1 cellular context compared by ENCODE assay signal in the genomic region with DNA sequence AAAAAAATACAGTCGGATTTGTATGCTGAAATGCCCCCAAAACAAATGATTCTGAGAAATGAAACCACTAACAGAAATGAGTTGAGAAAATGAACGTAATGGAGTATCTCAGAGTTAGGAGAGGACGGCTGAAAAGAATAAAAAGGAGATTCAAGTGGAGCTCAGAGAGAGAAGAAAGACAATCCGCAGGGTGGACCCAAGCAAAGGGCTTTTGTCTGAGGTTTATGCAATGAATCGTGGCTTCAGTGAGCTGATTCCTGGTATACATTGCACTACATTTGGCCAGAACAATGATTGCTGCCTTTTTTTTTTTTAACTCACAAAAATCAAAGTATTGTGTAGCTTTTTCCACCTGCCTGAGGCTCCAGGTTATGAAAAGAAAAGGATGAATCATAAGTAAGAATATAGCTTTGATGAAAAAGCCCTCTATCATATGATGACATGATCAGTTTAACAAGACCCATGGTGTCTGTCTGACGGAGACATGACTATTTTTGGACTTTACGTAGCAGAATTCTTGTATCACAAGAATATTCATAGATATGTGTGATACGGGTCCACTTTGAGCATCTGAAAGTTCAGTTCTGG.
TF ChIP-seq lines count a peak whose summit lies in the region.

No MANE protein-coding gene starts in this region.

TF ChIP-seq in SK-N-SH treated with all-trans-retinoic acid at 6 μM for 48 hours, 23 proteins besides CTCF, POLR2A, EP300 and RAD21 (continued from another document):
- TF ChIP-seq, protein P1, sequence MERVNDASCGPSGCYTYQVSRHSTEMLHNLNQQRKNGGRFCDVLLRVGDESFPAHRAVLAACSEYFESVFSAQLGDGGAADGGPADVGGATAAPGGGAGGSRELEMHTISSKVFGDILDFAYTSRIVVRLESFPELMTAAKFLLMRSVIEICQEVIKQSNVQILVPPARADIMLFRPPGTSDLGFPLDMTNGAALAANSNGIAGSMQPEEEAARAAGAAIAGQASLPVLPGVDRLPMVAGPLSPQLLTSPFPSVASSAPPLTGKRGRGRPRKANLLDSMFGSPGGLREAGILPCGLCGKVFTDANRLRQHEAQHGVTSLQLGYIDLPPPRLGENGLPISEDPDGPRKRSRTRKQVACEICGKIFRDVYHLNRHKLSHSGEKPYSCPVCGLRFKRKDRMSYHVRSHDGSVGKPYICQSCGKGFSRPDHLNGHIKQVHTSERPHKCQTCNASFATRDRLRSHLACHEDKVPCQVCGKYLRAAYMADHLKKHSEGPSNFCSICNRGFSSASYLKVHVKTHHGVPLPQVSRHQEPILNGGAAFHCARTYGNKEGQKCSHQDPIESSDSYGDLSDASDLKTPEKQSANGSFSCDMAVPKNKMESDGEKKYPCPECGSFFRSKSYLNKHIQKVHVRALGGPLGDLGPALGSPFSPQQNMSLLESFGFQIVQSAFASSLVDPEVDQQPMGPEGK (CRISPR knock-in tag; IDR thresholded peaks at IDR 0.05; ENCODE audit: borderline replicate concordance), result no peak
- TF ChIP-seq ISL1 (CRISPR knock-in tag; IDR thresholded peaks at IDR 0.05), result no peak
- TF ChIP-seq RARB (CRISPR knock-in tag; IDR thresholded peaks at IDR 0.05), result no peak
- no peak for TF ChIP-seq ZNF70 (CRISPR knock-in tag; IDR thresholded peaks at IDR 0.05)
- no peak for TF ChIP-seq CSDC2 (CRISPR knock-in tag; IDR thresholded peaks at IDR 0.05)
- TF ChIP-seq PPARA (CRISPR knock-in tag; IDR thresholded peaks at IDR 0.05; ENCODE audit: borderline replicate concordance), result no peak
- no peak for TF ChIP-seq OSR1 (CRISPR knock-in tag; IDR thresholded peaks at IDR 0.05)
- TF ChIP-seq ZNF565 (CRISPR knock-in tag; conservative IDR thresholded peaks at IDR 0.05; ENCODE audit: low read depth), result no peak
- no peak for TF ChIP-seq ARNTL (CRISPR knock-in tag; IDR thresholded peaks at IDR 0.05; ENCODE audit: borderline replicate concordance, low read depth)
- no peak for TF ChIP-seq ESRRG (CRISPR knock-in tag; IDR thresholded peaks at IDR 0.05)
- TF ChIP-seq ZFP3 (CRISPR knock-in tag; IDR thresholded peaks at IDR 0.05), result no peak
